Comparison of ENCODE assay signal across 11 cellular contexts in genomic region chr16:28826141-28826540, GRCh38. TPM values are rescaled to one million over a fixed set of nuclear protein-coding genes. Genes with fewer than 3 reads are reported as not detected.
DNase-seq lines count a peak whose midpoint lies in the region; ATAC-seq and TF ChIP-seq lines count a peak whose summit lies in the region.
"Had no signal": no experiment of that assay in that cellular context is flagged by ENCODE, and none has a peak within 500 bp of the region (broad histone marks: within the 10 kb centered on the region; RNA-seq: fewer than 3 reads in every experiment).

No MANE protein-coding gene starts in this region.

- H3K36me3 Mint-ChIP-seq in activated naive CD4-positive, alpha-beta T cell treated with anti-CD3 and anti-CD28 coated beads for 36 hours (ENCODE audit: low read depth), result peaks cover 68% of the 10 kb centered on the region
- peaks cover 69% of the 10 kb centered on the region for H3K36me3 Mint-ChIP-seq in activated B cell treated with CpG ODN at 0.5 μM for 24 hours (ENCODE audit: low read depth)
- peaks cover 51 to 58% of the 10 kb centered on the region in 2 donors for H3K36me3 Mint-ChIP-seq in stimulated activated naive B cell treated with anti-CD40 and anti-IgM and Interleukin-4, amounts not matched to agents 10 μg/mL and 1 μg/mL and 100 μg/mL, for 72 hours

- DNase-seq in activated naive CD4-positive, alpha-beta T cell treated with anti-CD3 and anti-CD28 coated beads for 36 hours, result no peak
- DNase-seq in activated naive CD4-positive, alpha-beta T cell treated with Interleukin-2 at 50 U/mL for 16 hours, result no peak
- DNase-seq in activated B cell treated with CpG ODN at 0.5 μM for 24 hours (no peak), fibroblast of pulmonary artery (ENCODE audit: low read depth) (peak; percentile 38), left ventricle myocardium superior (no peak), DMS 273 treated with DMSO at 0.1 percent for 48 hours (lab: John Stamatoyannopoulos, UW) (no peak), MG63 (no peak)
- no peak for DNase-seq in stimulated activated naive B cell treated with anti-CD40 and anti-IgM and Interleukin-4, amounts not matched to agents 10 μg/mL and 1 μg/mL and 100 μg/mL, for 72 hours
- DNase-seq: anterior cingulate cortex, COR-L47, heart left ventricle had no signal

- H3K4me1 Mint-ChIP-seq in activated naive CD4-positive, alpha-beta T cell treated with anti-CD3 and anti-CD28 coated beads for 36 hours (ENCODE audit: low read depth), result peaks cover 48% of the 10 kb centered on the region
- H3K4me1 Mint-ChIP-seq in activated B cell treated with CpG ODN at 0.5 μM for 24 hours, result peaks cover 43% of the 10 kb centered on the region
- peaks cover 24 to 52% of the 10 kb centered on the region in 2 donors for H3K4me1 Mint-ChIP-seq in stimulated activated naive B cell treated with anti-CD40 and anti-IgM and Interleukin-4, amounts not matched to agents 10 μg/mL and 1 μg/mL and 100 μg/mL, for 72 hours

- H3K27me3 ChIP-seq in MG63, result no peaks in the 10 kb centered on the region
- H3K27me3 ChIP-seq: heart left ventricle had no signal

- POLR2A ChIA-PET in activated B cell treated with CpG ODN at 0.5 μM for 24 hours (lab: Charles Lee), result no interaction called here

- no peak for TF ChIP-seq CTCF in activated B cell treated with CpG ODN at 0.5 μM for 24 hours (IDR thresholded peaks at IDR 0.05)
- peak; percentile 13 for TF ChIP-seq CTCF in fibroblast of pulmonary artery (IDR thresholded peaks at IDR 0.05; ENCODE audit: low read length, missing control alignments)

- H3K27me3 Mint-ChIP-seq in activated naive CD4-positive, alpha-beta T cell treated with anti-CD3 and anti-CD28 coated beads for 36 hours (ENCODE audit: low read depth), result no peaks in the 10 kb centered on the region
- no peaks in the 10 kb centered on the region for H3K27me3 Mint-ChIP-seq in activated B cell treated with CpG ODN at 0.5 μM for 24 hours
- no peaks in the 10 kb centered on the region for H3K27me3 Mint-ChIP-seq in stimulated activated naive B cell treated with anti-CD40 and anti-IgM and Interleukin-4, amounts not matched to agents 10 μg/mL and 1 μg/mL and 100 μg/mL, for 72 hours

- H3K4me3 ChIP-seq in fibroblast of pulmonary artery (replicated peaks; ENCODE audit: low read depth, low read length) (peak overlapping the region; percentile 28), MG63 (no peak overlapping the region)

- H3K27ac Mint-ChIP-seq in activated naive CD4-positive, alpha-beta T cell treated with anti-CD3 and anti-CD28 coated beads for 36 hours, result peak overlapping the region; percentile 68
- peak overlapping the region; percentile 54 for H3K27ac Mint-ChIP-seq in activated B cell treated with CpG ODN at 0.5 μM for 24 hours
- H3K27ac Mint-ChIP-seq in stimulated activated naive B cell treated with anti-CD40 and anti-IgM and Interleukin-4, amounts not matched to agents 10 μg/mL and 1 μg/mL and 100 μg/mL, for 72 hours, result peak overlapping the region; percentile 83

- CTCF ChIA-PET in activated naive CD4-positive, alpha-beta T cell treated with anti-CD3 and anti-CD28 coated beads for 36 hours (lab: Charles Lee), result interaction anchor here (1.1 kb wide), 1 partner anchor 119 kb away, joined by 3 read pairs; no protein-coding TSS in a partner anchor
- CTCF ChIA-PET in activated B cell treated with CpG ODN at 0.5 μM for 24 hours (lab: Charles Lee), result no interaction called here

- H3K36me3 ChIP-seq in MG63, result peaks cover 74% of the 10 kb centered on the region

- intact Hi-C loops in activated naive CD4-positive, alpha-beta T cell treated with anti-CD3 and anti-CD28 coated beads for 36 hours (cut with micrococcal nuclease), result no loop called here
- intact Hi-C loops in activated B cell treated with CpG ODN at 0.5 μM for 24 hours (cut with micrococcal nuclease), result no loop called here
- intact Hi-C loops in left ventricle myocardium superior (cut with micrococcal nuclease), result no loop called here

- H3K4me3 Mint-ChIP-seq in activated naive CD4-positive, alpha-beta T cell treated with anti-CD3 and anti-CD28 coated beads for 36 hours, result no peak overlapping the region
- no peak overlapping the region for H3K4me3 Mint-ChIP-seq in activated B cell treated with CpG ODN at 0.5 μM for 24 hours
- H3K4me3 Mint-ChIP-seq in stimulated activated naive B cell treated with anti-CD40 and anti-IgM and Interleukin-4, amounts not matched to agents 10 μg/mL and 1 μg/mL and 100 μg/mL, for 72 hours, result peak overlapping the region; percentile 7 to 49

- H3K9me3 ChIP-seq in MG63, result no peaks in the 10 kb centered on the region
- H3K9me3 ChIP-seq: heart left ventricle had no signal

- ATAC-seq in activated B cell treated with CpG ODN at 0.5 μM for 24 hours (ENCODE audit: low read depth), result no peak
- ATAC-seq in stimulated activated naive B cell treated with anti-CD40 and anti-IgM and Interleukin-4, amounts not matched to agents 10 μg/mL and 1 μg/mL and 100 μg/mL, for 72 hours (replicated peaks), result no peak
- ATAC-seq in left ventricle myocardium superior, result no peak
- ATAC-seq: heart left ventricle had no signal

- H3K9me3 Mint-ChIP-seq in activated naive CD4-positive, alpha-beta T cell treated with anti-CD3 and anti-CD28 coated beads for 36 hours, result no peaks in the 10 kb centered on the region
- H3K9me3 Mint-ChIP-seq in activated B cell treated with CpG ODN at 0.5 μM for 24 hours, result no peaks in the 10 kb centered on the region
- no peaks in the 10 kb centered on the region for H3K9me3 Mint-ChIP-seq in stimulated activated naive B cell treated with anti-CD40 and anti-IgM and Interleukin-4, amounts not matched to agents 10 μg/mL and 1 μg/mL and 100 μg/mL, for 72 hours

RNA-seq across cellular contexts. Expression of gene ATXN2L, which starts 3.3 kb away (rescaled TPM):
- total RNA-seq in activated naive CD4-positive, alpha-beta T cell treated with anti-CD3 and anti-CD28 coated beads for 36 hours, result 100 to 1,000 TPM; 392 to 408 TPM
- total RNA-seq in activated B cell treated with CpG ODN at 0.5 μM for 24 hours, result 285 and 335 TPM in 2 replicates
- total RNA-seq in left ventricle myocardium superior, result 55.3 TPM
- total RNA-seq in MG63 (2014; rRNA removed; shearing (Covaris generic); ENCODE audit: low replicate concordance), result 17.3 and 18.7 TPM in 2 replicates

RNA-seq across cellular contexts. Expression of gene TUFM, which starts 20.0 kb away (rescaled TPM):
- 100 to 1,000 TPM; 276 to 289 TPM for total RNA-seq in activated naive CD4-positive, alpha-beta T cell treated with anti-CD3 and anti-CD28 coated beads for 36 hours
- 189 and 206 TPM in 2 replicates for total RNA-seq in activated B cell treated with CpG ODN at 0.5 μM for 24 hours
- 254 TPM for total RNA-seq in left ventricle myocardium superior
- total RNA-seq in MG63 (2014; rRNA removed; shearing (Covaris generic); ENCODE audit: low replicate concordance), result 136 and 169 TPM in 2 replicates

RNA-seq across cellular contexts. Expression of gene SH2B1, which starts 37.5 kb away (rescaled TPM):
- total RNA-seq in activated naive CD4-positive, alpha-beta T cell treated with anti-CD3 and anti-CD28 coated beads for 36 hours, result 10 to 100 TPM; 28.4 to 33.9 TPM
- total RNA-seq in activated B cell treated with CpG ODN at 0.5 μM for 24 hours (65.5 and 77.1 TPM in 2 replicates), left ventricle myocardium superior (46.1 TPM)
- total RNA-seq in MG63 (2014; rRNA removed; shearing (Covaris generic); ENCODE audit: low replicate concordance), result 18.4 and 21.0 TPM in 2 replicates

RNA-seq across cellular contexts. Expression of gene ATP2A1, which starts 52.1 kb away (rescaled TPM):
- total RNA-seq in activated naive CD4-positive, alpha-beta T cell treated with anti-CD3 and anti-CD28 coated beads for 36 hours, result 1 to 10 TPM; 4.2 to 5.3 TPM
- total RNA-seq in activated B cell treated with CpG ODN at 0.5 μM for 24 hours (0.71 and 1.0 TPM in 2 replicates), left ventricle myocardium superior (0.45 TPM)
- total RNA-seq in MG63 (2014; rRNA removed; shearing (Covaris generic); ENCODE audit: low replicate concordance), result 0.10 TPM in 1 of 2 replicates, not detected in the other

Comparison
In these comparisons a context has a peak if more than half of its experiments do, and no peak if none do; other contexts are left out.
1. H3K4me3 Mint-ChIP-seq: peak in stimulated activated naive B cell treated with anti-CD40 and anti-IgM and Interleukin-4, amounts not matched to agents 10 μg/mL and 1 μg/mL and 100 μg/mL, for 72 hours (2 of 2); none in activated naive CD4-positive, alpha-beta T cell treated with anti-CD3 and anti-CD28 coated beads for 36 hours (single experiment) and activated B cell treated with CpG ODN at 0.5 μM for 24 hours (single experiment).
2. Peak in every context shown above with its lines, with median percentiles within 50 percentile points of each other: H3K27ac Mint-ChIP-seq.